ENCODE assay signal across 15 cellular contexts in the genomic region with DNA sequence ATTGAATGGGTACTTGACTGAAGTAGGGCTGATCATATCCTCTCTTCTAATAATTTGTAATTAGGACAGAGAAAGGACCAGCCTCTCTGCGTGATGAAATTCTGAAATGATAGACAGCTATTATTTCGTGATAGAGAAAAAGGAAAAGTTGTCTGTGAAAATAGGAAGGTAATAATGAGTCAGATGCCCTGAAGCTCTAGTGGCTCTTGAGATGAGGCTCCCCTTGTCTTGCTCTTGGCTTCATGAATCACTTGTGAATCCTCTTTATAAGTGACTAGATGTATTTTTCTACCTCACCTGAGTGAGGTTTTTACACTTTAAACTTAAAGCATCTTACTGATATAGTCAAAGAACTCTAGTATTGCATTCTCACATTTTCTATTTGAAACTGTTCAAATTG.
"Had no signal": no experiment of that assay in that cellular context is flagged by ENCODE, and none has a peak within 500 bp of the region (broad histone marks: within the 10 kb centered on the region; RNA-seq: fewer than 3 reads in every experiment).

No MANE protein-coding gene starts in this region.

- H3K4me3 ChIP-seq: dorsolateral prefrontal cortex, esophagus squamous epithelium, lower lobe of right lung, thyroid gland, vagina had no signal

- H3K27ac Mint-ChIP-seq: activated naive CD8-positive, alpha-beta T cell treated with anti-CD3 and anti-CD28 coated beads, Interleukin-2, amount 10 ng/mL, durations not matched to agents 7 days and 5 days; immature natural killer cell; naive thymus-derived CD4-positive, alpha-beta T cell had no signal

- H3K27ac ChIP-seq: dorsolateral prefrontal cortex, esophagus squamous epithelium, lower lobe of right lung, thyroid gland, vagina had no signal

- H3K4me1 Mint-ChIP-seq: activated naive CD8-positive, alpha-beta T cell treated with anti-CD3 and anti-CD28 coated beads, Interleukin-2, amount 10 ng/mL, durations not matched to agents 7 days and 5 days; naive thymus-derived CD4-positive, alpha-beta T cell had no signal

- DNase-seq: activated CD4-positive, alpha-beta T cell treated with anti-CD3 and anti-CD28 coated beads, Interleukin-2, amount 50 U/mL, for 4 hours; activated CD4-positive, CD25-positive, alpha-beta regulatory T cell treated with anti-CD3 and anti-CD28 coated beads, Interleukin-2, amount 50 U/mL, for 72 hours; activated gamma-delta T cell; activated naive CD8-positive, alpha-beta T cell treated with anti-CD3 and anti-CD28 coated beads, Interleukin-2, amount 10 ng/mL, durations not matched to agents 7 days and 5 days; activated T-cell treated with anti-CD3 and anti-CD28 coated beads, Interleukin-2, amount 50 U/mL, for 4 hours; anterior cingulate cortex; dorsolateral prefrontal cortex; esophagus squamous epithelium; foreskin fibroblast; immature natural killer cell; left cardiac atrium; lower lobe of right lung; naive thymus-derived CD4-positive, alpha-beta T cell; thyroid gland had no signal

- H3K27me3 ChIP-seq: dorsolateral prefrontal cortex, esophagus squamous epithelium, thyroid gland, vagina had no signal

- H3K36me3 ChIP-seq: esophagus squamous epithelium, lower lobe of right lung, thyroid gland, vagina had no signal

- H3K9me3 Mint-ChIP-seq: activated naive CD8-positive, alpha-beta T cell treated with anti-CD3 and anti-CD28 coated beads, Interleukin-2, amount 10 ng/mL, durations not matched to agents 7 days and 5 days; activated T-cell treated with anti-CD3 and anti-CD28 coated beads, Interleukin-2, amount 50 U/mL, for 4 hours had no signal

- H3K36me3 Mint-ChIP-seq: activated naive CD8-positive, alpha-beta T cell treated with anti-CD3 and anti-CD28 coated beads, Interleukin-2, amount 10 ng/mL, durations not matched to agents 7 days and 5 days; immature natural killer cell; naive thymus-derived CD4-positive, alpha-beta T cell had no signal

- ATAC-seq: activated T-cell treated with anti-CD3 and anti-CD28 coated beads, Interleukin-2, amount 50 U/mL, for 4 hours; left cardiac atrium; lower lobe of right lung; naive thymus-derived CD4-positive, alpha-beta T cell had no signal

- H3K4me3 Mint-ChIP-seq: activated naive CD8-positive, alpha-beta T cell treated with anti-CD3 and anti-CD28 coated beads, Interleukin-2, amount 10 ng/mL, durations not matched to agents 7 days and 5 days; activated T-cell treated with anti-CD3 and anti-CD28 coated beads, Interleukin-2, amount 50 U/mL, for 4 hours; immature natural killer cell; naive thymus-derived CD4-positive, alpha-beta T cell had no signal

- H3K9me3 ChIP-seq: esophagus squamous epithelium, lower lobe of right lung, thyroid gland, vagina had no signal

- H3K27me3 Mint-ChIP-seq: activated naive CD8-positive, alpha-beta T cell treated with anti-CD3 and anti-CD28 coated beads, Interleukin-2, amount 10 ng/mL, durations not matched to agents 7 days and 5 days; naive thymus-derived CD4-positive, alpha-beta T cell had no signal

- H3K4me1 ChIP-seq: esophagus squamous epithelium, lower lobe of right lung, thyroid gland, vagina had no signal
